Comparison of ENCODE assay signal across 22 cellular contexts in the genomic region with DNA sequence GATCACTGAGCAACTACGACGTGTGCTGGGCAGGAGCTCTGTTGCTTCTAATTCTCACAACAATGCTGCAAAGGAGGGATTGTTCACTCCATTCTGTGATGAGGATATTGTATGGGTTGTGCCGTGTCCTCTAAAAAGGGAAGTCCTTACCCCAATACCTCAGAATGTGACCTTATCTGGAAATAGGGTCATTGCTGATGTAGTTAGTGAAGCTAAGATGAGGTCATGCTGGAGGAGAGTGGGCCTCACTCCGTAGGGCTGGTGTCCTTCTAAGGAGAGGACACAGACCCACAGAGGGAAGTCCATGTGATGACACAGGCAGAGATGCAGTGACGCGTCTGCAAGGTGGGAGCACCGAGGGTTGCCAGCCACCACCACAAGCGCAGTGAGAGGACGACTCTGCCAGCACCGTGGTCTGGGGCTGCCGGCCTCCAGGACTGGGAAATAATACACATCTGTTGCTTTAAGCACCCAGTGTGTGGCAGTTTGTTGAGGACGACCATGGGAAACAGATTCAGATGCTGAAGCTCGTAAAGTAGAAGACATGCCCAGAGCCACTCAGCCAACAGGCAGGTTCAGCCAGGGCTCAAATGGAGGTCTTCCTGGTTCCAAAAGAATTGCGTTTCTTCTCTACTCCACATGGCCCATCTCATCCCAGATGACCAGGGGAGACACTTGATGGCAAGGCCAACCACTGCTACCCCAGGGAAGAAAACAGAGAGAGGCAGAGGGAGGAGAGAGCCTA. TPM values are rescaled to one million over a fixed set of nuclear protein-coding genes. Genes with fewer than 3 reads are reported as not detected.
DNase-seq lines count a peak whose midpoint lies in the region; ATAC-seq, FAIRE-seq and TF ChIP-seq lines count a peak whose summit lies in the region.
"Had no signal": no experiment of that assay in that cellular context is flagged by ENCODE, and none has a peak within 500 bp of the region (broad histone marks: within the 10 kb centered on the region; RNA-seq: fewer than 3 reads in every experiment).

No MANE protein-coding gene starts in this region.

- ATAC-seq in HepG2: no peak
- no peak for ATAC-seq in right lobe of liver
- ATAC-seq in naive thymus-derived CD4-positive, alpha-beta T cell: peak; percentile 58
- no peak for ATAC-seq in HG02884 (IDR thresholded peaks at IDR 0.05; ENCODE audit: unreplicated experiment)
- ATAC-seq: GM23338 had no signal

- H3K4me3 ChIP-seq in HepG2 (replicated peaks in 1 of 3; ENCODE audit: insufficient read depth in 1 of 3, low read depth in 2 of 3, low read length in 3 of 3): no peak overlapping the region
- no peak overlapping the region for H3K4me3 ChIP-seq in right lobe of liver
- no peak overlapping the region for H3K4me3 ChIP-seq in naive thymus-derived CD4-positive, alpha-beta T cell (ENCODE audit: low read length)
- no peak overlapping the region for H3K4me3 ChIP-seq in A673 (ENCODE audit: low read depth, low read length, poor library complexity, severe bottlenecking)
- H3K4me3 ChIP-seq in uterus: no peak overlapping the region
- H3K4me3 ChIP-seq: GM23338, MG63 had no signal

- H3K4me1 ChIP-seq in HepG2 (ENCODE audit: insufficient read depth, low read length): peaks cover 22% of the 10 kb centered on the region
- H3K4me1 ChIP-seq in right lobe of liver: no peaks in the 10 kb centered on the region
- H3K4me1 ChIP-seq in naive thymus-derived CD4-positive, alpha-beta T cell (ENCODE audit: control insufficient read depth in 2 of 2, insufficient read depth in 2 of 2, low read length in 2 of 2): peaks cover 15 to 22% of the 10 kb centered on the region in 2 donors
- H3K4me1 ChIP-seq in A673 (ENCODE audit: insufficient read depth, low read length, poor library complexity, severe bottlenecking): no peaks in the 10 kb centered on the region
- H3K4me1 ChIP-seq in uterus: no peaks in the 10 kb centered on the region

- H3K27ac ChIP-seq in HepG2 (ENCODE audit: extremely low read length, insufficient read depth, low read length): no peak overlapping the region
- no peak overlapping the region for H3K27ac ChIP-seq in right lobe of liver
- H3K27ac ChIP-seq in naive thymus-derived CD4-positive, alpha-beta T cell (ENCODE audit: low read depth, low read length): no peak overlapping the region
- no peak overlapping the region for H3K27ac ChIP-seq in A673 (ENCODE audit: low read depth, low read length, poor library complexity, severe bottlenecking)
- H3K27ac ChIP-seq in uterus: no peak overlapping the region
- H3K27ac ChIP-seq: HL-60, KMS-11 had no signal

- H3K27me3 ChIP-seq in HepG2 (ENCODE audit: control insufficient read depth in 1 of 2, insufficient read depth in 2 of 2, low read length in 2 of 2) (peaks cover 0 to 2% of the 10 kb centered on the region in 2 experiments; a peak in 1 of 5 replicates), right lobe of liver (no peaks in the 10 kb centered on the region), A673 (replicated peaks; ENCODE audit: insufficient read depth, low read depth, low read length, poor library complexity) (no peaks in the 10 kb centered on the region), uterus (no peaks in the 10 kb centered on the region)
- no peaks in the 10 kb centered on the region for H3K27me3 ChIP-seq in naive thymus-derived CD4-positive, alpha-beta T cell (ENCODE audit: control insufficient read depth in 2 of 2, insufficient read depth in 2 of 2, low read length in 2 of 2)
- H3K27me3 ChIP-seq: MG63 had no signal

- H2AFZ ChIP-seq in HepG2 (ENCODE audit: low read length): no peak overlapping the region
- H2AFZ ChIP-seq: GM23338 had no signal

- no peak for TF ChIP-seq EP300 in HepG2 (IDR thresholded peaks at IDR 0.05; ENCODE audit: low read depth in 2 of 2, low read length in 2 of 2)
- TF ChIP-seq EP300 in HepG2 (CRISPR knock-in tag; IDR thresholded peaks at IDR 0.05; ENCODE audit: borderline replicate concordance): no peak

- no peak overlapping the region for H3K9ac ChIP-seq in HepG2 (ENCODE audit: insufficient read depth, low read depth, low read length)
- H3K9ac ChIP-seq: KMS-11 had no signal

- peaks cover 2% of the 10 kb centered on the region for H3K36me3 Mint-ChIP-seq in activated T-helper 1 cell treated with anti-CD3 and anti-CD28 coated beads, Interleukin-12 subunit alpha, Interleukin-12 subunit beta, Interleukin-2, Interleukin-4 antibody, amounts not matched to agents 30 ng/mL and 10 ng/mL and 1 ng/mL, durations not matched to agents 14 hours and 24 hours and 36 hours (ENCODE audit: low read depth)
- H3K36me3 Mint-ChIP-seq in naive thymus-derived CD4-positive, alpha-beta T cell: peaks cover 0 to 4% (median 0%) of the 10 kb centered on the region in 5 donors
- H3K36me3 Mint-ChIP-seq in osteocyte (ENCODE audit: unreplicated experiment): no peaks in the 10 kb centered on the region
- H3K36me3 Mint-ChIP-seq: CD4-positive, CD25-positive, alpha-beta regulatory T cell had no signal

- POLR2A ChIA-PET in HepG2 (lab: Yijun Ruan, JAX): no interaction called here
- POLR2A ChIA-PET in naive thymus-derived CD4-positive, alpha-beta T cell (lab: Charles Lee): interaction anchor here (0.9 kb wide), 1 partner anchor 23 kb away, joined by 3 read pairs; no protein-coding TSS in a partner anchor
- POLR2A ChIA-PET in A673 (lab: Charles Lee; ENCODE audit: low non-redundant PET): no interaction called here

- no peaks in the 10 kb centered on the region for H3K9me3 Mint-ChIP-seq in activated T-helper 1 cell treated with anti-CD3 and anti-CD28 coated beads, Interleukin-12 subunit alpha, Interleukin-12 subunit beta, Interleukin-2, Interleukin-4 antibody, amounts not matched to agents 30 ng/mL and 10 ng/mL and 1 ng/mL, durations not matched to agents 14 hours and 24 hours and 36 hours
- H3K9me3 Mint-ChIP-seq in naive thymus-derived CD4-positive, alpha-beta T cell: no peaks in the 10 kb centered on the region
- no peaks in the 10 kb centered on the region for H3K9me3 Mint-ChIP-seq in osteocyte (ENCODE audit: unreplicated experiment)

- DNase-seq in HepG2 (ENCODE audit: low spot score): no peak
- DNase-seq in right lobe of liver: no peak
- DNase-seq in activated T-helper 1 cell treated with anti-CD3 and anti-CD28 coated beads, Interleukin-12 subunit alpha, Interleukin-12 subunit beta, Interleukin-2, Interleukin-4 antibody, amounts not matched to agents 30 ng/mL and 10 ng/mL and 1 ng/mL, durations not matched to agents 14 hours and 24 hours and 36 hours (ENCODE audit: low spot score): no peak
- no peak for DNase-seq in naive thymus-derived CD4-positive, alpha-beta T cell
- DNase-seq in A673 (ENCODE audit: low spot score): no peak
- DNase-seq in uterus: no peak
- no peak for DNase-seq in osteocyte (ENCODE audit: extremely low spot score, unreplicated experiment)
- DNase-seq: AML-193; CD4-positive, CD25-positive, alpha-beta regulatory T cell; DMS79 treated with DMSO at 0.1 percent for 48 hours; GDM1; MG63; NCI-H1417; NCI-H1930; NCI-H2171; NCI-H774; SHP77 treated with DMSO at 0.1 percent for 48 hours had no signal

- TF ChIP-seq POLR2A in HepG2 (IDR thresholded peaks at IDR 0.05; ENCODE audit: insufficient read depth in 1 of 2, low read depth in 2 of 2, low read length in 2 of 2) (no peak), right lobe of liver (IDR thresholded peaks at IDR 0.05) (no peak), uterus (IDR thresholded peaks at IDR 0.05) (no peak)

- no peak for TF ChIP-seq RAD21 in HepG2 (CRISPR knock-in tag; IDR thresholded peaks at IDR 0.05)

- no peak overlapping the region for H3K4me2 ChIP-seq in HepG2 (ENCODE audit: low read depth, low read length)
- H3K4me2 ChIP-seq: GM23338, KMS-11 had no signal

- H3K9me3 ChIP-seq in HepG2 (ENCODE audit: low read length) (no peaks in the 10 kb centered on the region; the same call in 1 of the 2 replicates), right lobe of liver (no peaks in the 10 kb centered on the region), A673 (ENCODE audit: low read depth, low read length, poor library complexity, severe bottlenecking) (no peaks in the 10 kb centered on the region), uterus (no peaks in the 10 kb centered on the region)
- no peaks in the 10 kb centered on the region for H3K9me3 ChIP-seq in naive thymus-derived CD4-positive, alpha-beta T cell (ENCODE audit: control insufficient read depth in 2 of 3, low read length in 3 of 3)
- H3K9me3 ChIP-seq: MG63 had no signal

- no peaks in the 10 kb centered on the region for H4K20me1 ChIP-seq in HepG2 (ENCODE audit: insufficient read depth, low read length)

- intact Hi-C loops in HepG2 (cut with micrococcal nuclease; ENCODE audit: unreplicated experiment) (no loop called here), right lobe of liver (cut with DNase I) (no loop called here), A673 (cut with micrococcal nuclease; ENCODE audit: unreplicated experiment) (no loop called here), uterus (cut with DNase I; ENCODE audit: low total_unique reads) (no loop called here)
- intact Hi-C loops in activated T-helper 1 cell treated with anti-CD3 and anti-CD28 coated beads, Interleukin-12 subunit alpha, Interleukin-12 subunit beta, Interleukin-2, Interleukin-4 antibody, amounts not matched to agents 30 ng/mL and 10 ng/mL and 1 ng/mL, durations not matched to agents 14 hours and 24 hours and 36 hours (cut with micrococcal nuclease): no loop called here
- intact Hi-C loops in naive thymus-derived CD4-positive, alpha-beta T cell (cut with micrococcal nuclease): no loop called here

- CTCF ChIA-PET in HepG2 (lab: Yijun Ruan, JAX; ENCODE audit: low intra/inter-chr PET ratio, low total read pairs) (no interaction called here), A673 (lab: Charles Lee) (no interaction called here)
- CTCF ChIA-PET in naive thymus-derived CD4-positive, alpha-beta T cell (lab: Charles Lee): interaction anchor here (0.9 kb wide), 1 partner anchor 16 kb away, joined by 3 read pairs; no protein-coding TSS in a partner anchor

- H3K4me1 Mint-ChIP-seq in activated T-helper 1 cell treated with anti-CD3 and anti-CD28 coated beads, Interleukin-12 subunit alpha, Interleukin-12 subunit beta, Interleukin-2, Interleukin-4 antibody, amounts not matched to agents 30 ng/mL and 10 ng/mL and 1 ng/mL, durations not matched to agents 14 hours and 24 hours and 36 hours (ENCODE audit: low read depth): peaks cover 76% of the 10 kb centered on the region
- peaks cover 19 to 56% (median 27%) of the 10 kb centered on the region in 7 donors for H3K4me1 Mint-ChIP-seq in naive thymus-derived CD4-positive, alpha-beta T cell
- peaks cover 13% of the 10 kb centered on the region for H3K4me1 Mint-ChIP-seq in osteocyte (ENCODE audit: unreplicated experiment)

- peak overlapping the region; percentile 40 for H3K27ac Mint-ChIP-seq in activated T-helper 1 cell treated with anti-CD3 and anti-CD28 coated beads, Interleukin-12 subunit alpha, Interleukin-12 subunit beta, Interleukin-2, Interleukin-4 antibody, amounts not matched to agents 30 ng/mL and 10 ng/mL and 1 ng/mL, durations not matched to agents 14 hours and 24 hours and 36 hours
- peak overlapping the region in 1 of 9 donors; percentile 41 for H3K27ac Mint-ChIP-seq in naive thymus-derived CD4-positive, alpha-beta T cell
- no peak overlapping the region for H3K27ac Mint-ChIP-seq in osteocyte (ENCODE audit: unreplicated experiment)
- H3K27ac Mint-ChIP-seq: CD4-positive, CD25-positive, alpha-beta regulatory T cell; GM23338 had no signal

- no peaks in the 10 kb centered on the region for H3K27me3 Mint-ChIP-seq in activated T-helper 1 cell treated with anti-CD3 and anti-CD28 coated beads, Interleukin-12 subunit alpha, Interleukin-12 subunit beta, Interleukin-2, Interleukin-4 antibody, amounts not matched to agents 30 ng/mL and 10 ng/mL and 1 ng/mL, durations not matched to agents 14 hours and 24 hours and 36 hours (ENCODE audit: insufficient read depth)
- H3K27me3 Mint-ChIP-seq in naive thymus-derived CD4-positive, alpha-beta T cell: no peaks in the 10 kb centered on the region
- peaks cover 8% of the 10 kb centered on the region for H3K27me3 Mint-ChIP-seq in osteocyte (ENCODE audit: unreplicated experiment)
- H3K27me3 Mint-ChIP-seq: CD4-positive, CD25-positive, alpha-beta regulatory T cell had no signal

- BruUV-seq in HepG2 (replicated peaks; lab: Mats Ljungman, UMichigan) (no TSS peak), A673 (replicated peaks; lab: Mats Ljungman, UMichigan) (no TSS peak)

- no peak overlapping the region for H3K4me3 Mint-ChIP-seq in activated T-helper 1 cell treated with anti-CD3 and anti-CD28 coated beads, Interleukin-12 subunit alpha, Interleukin-12 subunit beta, Interleukin-2, Interleukin-4 antibody, amounts not matched to agents 30 ng/mL and 10 ng/mL and 1 ng/mL, durations not matched to agents 14 hours and 24 hours and 36 hours
- peak overlapping the region in 1 of 10 donors; percentile 7 for H3K4me3 Mint-ChIP-seq in naive thymus-derived CD4-positive, alpha-beta T cell
- H3K4me3 Mint-ChIP-seq in osteocyte (ENCODE audit: unreplicated experiment): no peak overlapping the region
- H3K4me3 Mint-ChIP-seq: CD4-positive, CD25-positive, alpha-beta regulatory T cell; GM23338 had no signal

- no peak for FAIRE-seq in HepG2 (lab: Jason Lieb, UNC)
- FAIRE-seq: RCC 7860 had no signal

- 69% methylated on average over 13 of the region's 14 CpGs for WGBS in HepG2 (ENCODE audit: low lambda C conversion rate)
- 100% methylated on average over 2 of the region's 14 CpGs for WGBS in right lobe of liver (ENCODE audit: insufficient coverage, low coverage, low lambda C conversion rate, missing lambda C conversion rate)

- no peaks in the 10 kb centered on the region for H3K79me2 ChIP-seq in HepG2 (ENCODE audit: insufficient read depth, low read length)

- in situ Hi-C loops in HepG2 (cut with HindIII; ENCODE audit: extremely low pct_ligation_motif_present, low pct_unique_long_range_greater_than_20kb): no loop called here

- H3K36me3 ChIP-seq in HepG2 (replicated peaks in 1 of 2; ENCODE audit: control insufficient read depth in 1 of 2, insufficient read depth in 2 of 2, low read length in 2 of 2) (no peaks in the 10 kb centered on the region), right lobe of liver (no peaks in the 10 kb centered on the region), A673 (ENCODE audit: insufficient read depth, low read length, poor library complexity, severe bottlenecking) (no peaks in the 10 kb centered on the region), uterus (no peaks in the 10 kb centered on the region)
- no peaks in the 10 kb centered on the region for H3K36me3 ChIP-seq in naive thymus-derived CD4-positive, alpha-beta T cell (ENCODE audit: control insufficient read depth in 2 of 3, insufficient read depth in 3 of 3, low read length in 3 of 3)
- H3K36me3 ChIP-seq: MG63 had no signal

- TF ChIP-seq CTCF in HepG2 (CRISPR knock-in tag; IDR thresholded peaks at IDR 0.05): no peak
- TF ChIP-seq CTCF in right lobe of liver (IDR thresholded peaks at IDR 0.05): no peak
- no peak for TF ChIP-seq CTCF in A673 (conservative IDR thresholded peaks at IDR 0.05; ENCODE audit: low read depth, low read length)
- TF ChIP-seq CTCF in uterus (IDR thresholded peaks at IDR 0.05): no peak
- TF ChIP-seq CTCF in osteocyte (IDR thresholded peaks at IDR 0.05): no peak

RNA-seq across cellular contexts. Expression of a gene that starts 59.2 kb away (rescaled TPM):
- total RNA-seq in HepG2 (2016; rRNA removed; fragmentation: Illumina TruSeq; extraction: Trizol) (29.1 and 32.8 TPM in 2 replicates), right lobe of liver (10 to 100 TPM; 20.6 to 24.8 (median 21.3) TPM), A673 (2021) (16.0 and 18.5 TPM in 2 replicates), uterus (10 to 100 TPM; 22.8 to 78.5 (median 46.0) TPM), osteocyte (27.4 and 29.7 TPM in 2 replicates)
- total RNA-seq in HepG2 (2016; cell fraction: cytosol; rRNA removed; fragmentation: Illumina TruSeq; extraction: Trizol; ENCODE audit: low read depth): 22.6 TPM in 2 replicates
- 25.5 and 31.6 TPM in 2 replicates for total RNA-seq in HepG2 (2016; cell fraction: insoluble cytoplasmic fraction; rRNA removed; fragmentation: Illumina TruSeq; extraction: Trizol)
- total RNA-seq in HepG2 (2016; cell fraction: membrane; rRNA removed; fragmentation: Illumina TruSeq; extraction: Trizol): 56.6 and 61.9 TPM in 2 replicates
- 32.2 and 39.4 TPM in 2 replicates for total RNA-seq in HepG2 (2016; cell fraction: nucleus; rRNA removed; fragmentation: Illumina TruSeq; extraction: Trizol)
- polyA plus RNA-seq in HepG2 (2011; rRNA removed): 20.2 and 22.5 TPM in 2 replicates
- 21.7 and 22.6 TPM in 2 replicates for polyA plus RNA-seq in HepG2 (2011; cell fraction: cytosol; rRNA removed)
- polyA plus RNA-seq in HepG2 (2011; cell fraction: nucleus; rRNA removed): 114 and 123 TPM in 2 replicates
- polyA plus RNA-seq in HepG2 (2012): 26.8 and 53.2 TPM in 2 replicates
- 30.2 and 39.2 TPM in 2 replicates for polyA plus RNA-seq in HepG2 (2016; cell fraction: cytosol; fragmentation: Illumina TruSeq; extraction: Trizol; ENCODE audit: low read depth)
- polyA plus RNA-seq in HepG2 (2016; cell fraction: insoluble cytoplasmic fraction; fragmentation: Illumina TruSeq; extraction: Trizol; ENCODE audit: low read depth): 30.2 and 36.3 TPM in 2 replicates
- polyA plus RNA-seq in HepG2 (2016; cell fraction: membrane; fragmentation: Illumina TruSeq; extraction: Trizol; ENCODE audit: low read depth): 58.4 and 62.7 TPM in 2 replicates
- polyA plus RNA-seq in HepG2 (2016; cell fraction: nucleus; fragmentation: Illumina TruSeq; extraction: Trizol; ENCODE audit: insufficient read depth, low read depth): 46.9 and 51.1 TPM in 2 replicates
- polyA minus RNA-seq in HepG2 (2011; rRNA and poly(A)+ RNA removed; ENCODE audit: low replicate concordance): 5.3 and 29.0 TPM in 2 replicates
- polyA minus RNA-seq in HepG2 (2011; cell fraction: cytosol; rRNA and poly(A)+ RNA removed): 5.7 and 8.6 TPM in 2 replicates
- polyA minus RNA-seq in HepG2 (2011; cell fraction: nucleus; rRNA and poly(A)+ RNA removed): 42.6 and 44.8 TPM in 2 replicates
- total RNA-seq in activated T-helper 1 cell treated with anti-CD3 and anti-CD28 coated beads, Interleukin-12 subunit alpha, Interleukin-12 subunit beta, Interleukin-2, Interleukin-4 antibody, amounts not matched to agents 30 ng/mL and 10 ng/mL and 1 ng/mL, durations not matched to agents 14 hours and 24 hours and 36 hours: 22.0 and 22.1 TPM in 2 replicates
- 10 to 100 TPM; 24.8 to 57.2 (median 51.0) TPM for total RNA-seq in naive thymus-derived CD4-positive, alpha-beta T cell
- polyA plus RNA-seq in naive thymus-derived CD4-positive, alpha-beta T cell: 10 to 100 TPM; 30.6 to 36.6 TPM
